15 cellular contexts compared by ENCODE assay signal in genomic region chr3:77539677-77540076, GRCh38.
DNase-seq lines count a peak whose midpoint lies in the region; ATAC-seq, FAIRE-seq and TF ChIP-seq lines count a peak whose summit lies in the region.
"Had no signal": no experiment of that assay in that cellular context is flagged by ENCODE, and none has a peak within 500 bp of the region (broad histone marks: within the 10 kb centered on the region; RNA-seq: fewer than 3 reads in every experiment).

No MANE protein-coding gene starts in this region.

- H3K4me3 ChIP-seq in HepG2 (replicated peaks in 1 of 3; ENCODE audit: insufficient read depth in 1 of 3, low read depth in 2 of 3, low read length in 3 of 3) (no peak overlapping the region), right lobe of liver (no peak overlapping the region), right atrium auricular region (no peak overlapping the region)
- H3K4me3 ChIP-seq: BLaER1 treated with 17β-estradiol and CSF1 and Interleukin-3, amounts not matched to agents 10 nM and 100 nM; GM12878 had no signal

- FAIRE-seq in HepG2 (lab: Jason Lieb, UNC) = no peak
- FAIRE-seq: GM12878, GM18507 had no signal

- H3K9me3 Mint-ChIP-seq in WTC11 = peaks cover 6% of the 10 kb centered on the region

- H3K27me3 Mint-ChIP-seq in WTC11 (ENCODE audit: low read depth) = no peaks in the 10 kb centered on the region
- H3K27me3 Mint-ChIP-seq: CD4-positive, CD25-positive, alpha-beta regulatory T cell had no signal

- H3K27ac Mint-ChIP-seq in WTC11 = peak overlapping the region; percentile 24; the same call in 1 of the 2 replicates
- H3K27ac Mint-ChIP-seq: CD4-positive, CD25-positive, alpha-beta regulatory T cell; H9 had no signal

- intact Hi-C loops in HepG2 (cut with micrococcal nuclease; ENCODE audit: unreplicated experiment) = no loop called here
- intact Hi-C loops in right lobe of liver (cut with DNase I) = no loop called here

- CTCF ChIA-PET in HepG2 (lab: Yijun Ruan, JAX; ENCODE audit: low intra/inter-chr PET ratio, low total read pairs) = no interaction called here
- CTCF ChIA-PET in WTC11 (lab: Charles Lee) = no interaction called here

- H3K27ac ChIP-seq in HepG2 (ENCODE audit: extremely low read length, insufficient read depth, low read length) (no peak overlapping the region), right lobe of liver (no peak overlapping the region), right atrium auricular region (no peak overlapping the region)
- H3K27ac ChIP-seq: BLaER1 treated with 17β-estradiol and CSF1 and Interleukin-3, amounts not matched to agents 10 nM and 100 nM had no signal

- H3K36me3 ChIP-seq in HepG2 (replicated peaks in 1 of 2; ENCODE audit: control insufficient read depth in 1 of 2, insufficient read depth in 2 of 2, low read length in 2 of 2) = no peaks in the 10 kb centered on the region
- H3K36me3 ChIP-seq in right lobe of liver = no peaks in the 10 kb centered on the region
- H3K36me3 ChIP-seq in right atrium auricular region = no peaks in the 10 kb centered on the region
- H3K36me3 ChIP-seq: BLaER1 treated with 17β-estradiol and CSF1 and Interleukin-3, amounts not matched to agents 10 nM and 100 nM had no signal

- H2AFZ ChIP-seq in HepG2 (ENCODE audit: low read length) = no peak overlapping the region

- H3K36me3 Mint-ChIP-seq in WTC11 = no peaks in the 10 kb centered on the region
- H3K36me3 Mint-ChIP-seq: CD4-positive, CD25-positive, alpha-beta regulatory T cell had no signal

- no peak overlapping the region for H3K9ac ChIP-seq in HepG2 (ENCODE audit: insufficient read depth, low read depth, low read length)
- H3K9ac ChIP-seq: BLaER1 treated with 17β-estradiol and CSF1 and Interleukin-3, amounts not matched to agents 10 nM and 100 nM had no signal

- in situ Hi-C loops in HepG2 (cut with HindIII; ENCODE audit: extremely low pct_ligation_motif_present, low pct_unique_long_range_greater_than_20kb) = no loop called here

- POLR2A ChIA-PET in HepG2 (lab: Yijun Ruan, JAX) (no interaction called here), WTC11 (lab: Charles Lee) (no interaction called here)

- peak; percentile 16 for DNase-seq in HepG2 (ENCODE audit: low spot score)
- no peak for DNase-seq in right lobe of liver
- DNase-seq in WTC11 (ENCODE audit: low spot score) = no peak
- DNase-seq in left kidney (ENCODE audit: low read depth, low spot score) = peak; percentile 13
- DNase-seq in activated CD4-positive, alpha-beta T cell treated with anti-CD3 and anti-CD28 coated beads, Interleukin-2, amount 50 U/mL, for 1 hour = no peak
- no peak for DNase-seq in right atrium auricular region (ENCODE audit: low spot score)
- DNase-seq: ACHN; CD4-positive, CD25-positive, alpha-beta regulatory T cell; DMS79; GOT3; H9 had no signal

- H3K27me3 ChIP-seq in HepG2 (ENCODE audit: control insufficient read depth in 1 of 2, insufficient read depth in 2 of 2, low read length in 2 of 2) = no peaks in the 10 kb centered on the region
- H3K27me3 ChIP-seq in right lobe of liver = no peaks in the 10 kb centered on the region
- H3K27me3 ChIP-seq in right atrium auricular region = peaks cover 0 to 2% of the 10 kb centered on the region in 2 donors
- H3K27me3 ChIP-seq: BLaER1 treated with 17β-estradiol and CSF1 and Interleukin-3, amounts not matched to agents 10 nM and 100 nM had no signal

- no peak for TF ChIP-seq RAD21 in HepG2 (CRISPR knock-in tag; IDR thresholded peaks at IDR 0.05)

- no peak overlapping the region for H3K4me3 Mint-ChIP-seq in WTC11
- H3K4me3 Mint-ChIP-seq: CD4-positive, CD25-positive, alpha-beta regulatory T cell; H9 had no signal

- H4K20me1 ChIP-seq in HepG2 (ENCODE audit: insufficient read depth, low read length) = no peaks in the 10 kb centered on the region
- H4K20me1 ChIP-seq: BLaER1 treated with 17β-estradiol and CSF1 and Interleukin-3, amounts not matched to agents 10 nM and 100 nM had no signal

- TF ChIP-seq POLR2A in HepG2 (IDR thresholded peaks at IDR 0.05; ENCODE audit: insufficient read depth in 1 of 2, low read depth in 2 of 2, low read length in 2 of 2) = no peak
- TF ChIP-seq POLR2A in right lobe of liver (IDR thresholded peaks at IDR 0.05) = no peak

- H3K4me1 ChIP-seq in HepG2 (ENCODE audit: insufficient read depth, low read length) (peaks cover 11% of the 10 kb centered on the region; the same call in 1 of the 2 replicates), right lobe of liver (no peaks in the 10 kb centered on the region), right atrium auricular region (no peaks in the 10 kb centered on the region)
- H3K4me1 ChIP-seq: BLaER1 treated with 17β-estradiol and CSF1 and Interleukin-3, amounts not matched to agents 10 nM and 100 nM had no signal

- H3K9me3 ChIP-seq in HepG2 (ENCODE audit: low read length) (no peaks in the 10 kb centered on the region), right lobe of liver (no peaks in the 10 kb centered on the region), right atrium auricular region (no peaks in the 10 kb centered on the region)
- H3K9me3 ChIP-seq: BLaER1 treated with 17β-estradiol and CSF1 and Interleukin-3, amounts not matched to agents 10 nM and 100 nM had no signal

- ATAC-seq in HepG2 = peak; percentile 44; the same call in 2 of the 3 replicates
- no peak for ATAC-seq in right lobe of liver
- no peak for ATAC-seq in WTC11
- no peak for ATAC-seq in GM19351 (IDR thresholded peaks at IDR 0.05; ENCODE audit: unreplicated experiment)
- ATAC-seq: GM12878 had no signal

- no peaks in the 10 kb centered on the region for H3K79me2 ChIP-seq in HepG2 (ENCODE audit: insufficient read depth, low read length)

- WGBS in HepG2 (ENCODE audit: low lambda C conversion rate) = 24% methylated on average over 2 of the region's 2 CpGs
- 47% methylated on average over 2 of the region's 2 CpGs for WGBS in right lobe of liver (ENCODE audit: insufficient coverage, low coverage, low lambda C conversion rate, missing lambda C conversion rate)

- TF ChIP-seq CTCF in HepG2 (CRISPR knock-in tag; IDR thresholded peaks at IDR 0.05) = no peak
- TF ChIP-seq CTCF in right lobe of liver (IDR thresholded peaks at IDR 0.05) = no peak
- TF ChIP-seq CTCF in WTC11 (IDR thresholded peaks at IDR 0.05) = no peak
- TF ChIP-seq CTCF in right atrium auricular region (IDR thresholded peaks at IDR 0.05) = no peak

- TF ChIP-seq EP300 in HepG2 (IDR thresholded peaks at IDR 0.05; ENCODE audit: low read depth in 2 of 2, low read length in 2 of 2) (no peak), HepG2 (CRISPR knock-in tag; IDR thresholded peaks at IDR 0.05; ENCODE audit: borderline replicate concordance) (no peak)

- H3K4me1 Mint-ChIP-seq in WTC11 = peaks cover 23% of the 10 kb centered on the region
- H3K4me1 Mint-ChIP-seq: CD4-positive, CD25-positive, alpha-beta regulatory T cell had no signal

- BruUV-seq in HepG2 (replicated peaks; lab: Mats Ljungman, UMichigan) = no TSS peak

- H3K4me2 ChIP-seq in HepG2 (ENCODE audit: low read depth, low read length) = no peak overlapping the region
- H3K4me2 ChIP-seq: BLaER1 treated with 17β-estradiol and CSF1 and Interleukin-3, amounts not matched to agents 10 nM and 100 nM had no signal

TF ChIP-seq in HepG2, 621 proteins besides CTCF, POLR2A, EP300 and RAD21:
- TF ChIP-seq GLI4 (CRISPR knock-in tag; IDR thresholded peaks at IDR 0.05; ENCODE audit: borderline replicate concordance) (no peak), HNRNPH1 (optimal IDR thresholded peaks at IDR 0.05; ENCODE audit: low read depth, low read length) (no peak), SNRNP70 (IDR thresholded peaks at IDR 0.05; ENCODE audit: low read depth, low read length) (no peak)
TF ChIP-seq in HepG2: peak in this region for 0.

TF ChIP-seq in WTC11, 78 proteins besides CTCF, POLR2A, EP300 and RAD21 (continues in another document):
- TF ChIP-seq ZNF138 (CRISPR knock-in tag; conservative IDR thresholded peaks at IDR 0.05) (no peak), NFATC4 (CRISPR knock-in tag; IDR thresholded peaks at IDR 0.05) (no peak), NR2C2 (CRISPR knock-in tag; IDR thresholded peaks at IDR 0.05) (no peak), IRF2 (CRISPR knock-in tag; IDR thresholded peaks at IDR 0.05; ENCODE audit: borderline replicate concordance, low read depth) (no peak), ERG (CRISPR knock-in tag; IDR thresholded peaks at IDR 0.05) (no peak), SP1 (CRISPR knock-in tag; conservative IDR thresholded peaks at IDR 0.05) (no peak)
- TF ChIP-seq, protein P1, sequence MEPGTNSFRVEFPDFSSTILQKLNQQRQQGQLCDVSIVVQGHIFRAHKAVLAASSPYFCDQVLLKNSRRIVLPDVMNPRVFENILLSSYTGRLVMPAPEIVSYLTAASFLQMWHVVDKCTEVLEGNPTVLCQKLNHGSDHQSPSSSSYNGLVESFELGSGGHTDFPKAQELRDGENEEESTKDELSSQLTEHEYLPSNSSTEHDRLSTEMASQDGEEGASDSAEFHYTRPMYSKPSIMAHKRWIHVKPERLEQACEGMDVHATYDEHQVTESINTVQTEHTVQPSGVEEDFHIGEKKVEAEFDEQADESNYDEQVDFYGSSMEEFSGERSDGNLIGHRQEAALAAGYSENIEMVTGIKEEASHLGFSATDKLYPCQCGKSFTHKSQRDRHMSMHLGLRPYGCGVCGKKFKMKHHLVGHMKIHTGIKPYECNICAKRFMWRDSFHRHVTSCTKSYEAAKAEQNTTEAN (CRISPR knock-in tag; IDR thresholded peaks at IDR 0.05) = no peak
- TF ChIP-seq, protein P2, sequence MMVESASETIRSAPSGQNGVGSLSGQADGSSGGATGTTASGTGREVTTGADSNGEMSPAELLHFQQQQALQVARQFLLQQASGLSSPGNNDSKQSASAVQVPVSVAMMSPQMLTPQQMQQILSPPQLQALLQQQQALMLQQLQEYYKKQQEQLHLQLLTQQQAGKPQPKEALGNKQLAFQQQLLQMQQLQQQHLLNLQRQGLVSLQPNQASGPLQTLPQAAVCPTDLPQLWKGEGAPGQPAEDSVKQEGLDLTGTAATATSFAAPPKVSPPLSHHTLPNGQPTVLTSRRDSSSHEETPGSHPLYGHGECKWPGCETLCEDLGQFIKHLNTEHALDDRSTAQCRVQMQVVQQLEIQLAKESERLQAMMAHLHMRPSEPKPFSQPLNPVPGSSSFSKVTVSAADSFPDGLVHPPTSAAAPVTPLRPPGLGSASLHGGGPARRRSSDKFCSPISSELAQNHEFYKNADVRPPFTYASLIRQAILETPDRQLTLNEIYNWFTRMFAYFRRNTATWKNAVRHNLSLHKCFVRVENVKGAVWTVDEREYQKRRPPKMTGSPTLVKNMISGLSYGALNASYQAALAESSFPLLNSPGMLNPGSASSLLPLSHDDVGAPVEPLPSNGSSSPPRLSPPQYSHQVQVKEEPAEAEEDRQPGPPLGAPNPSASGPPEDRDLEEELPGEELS (CRISPR knock-in tag; IDR thresholded peaks at IDR 0.05) = no peak

Comparison
In these comparisons a context has a peak if more than half of its experiments do, and no peak if none do; other contexts are left out.
1. DNase-seq: peak in HepG2 (single experiment) and left kidney (single experiment); none in right lobe of liver (0 of 3), WTC11 (single experiment), activated CD4-positive, alpha-beta T cell treated with anti-CD3 and anti-CD28 coated beads, Interleukin-2, amount 50 U/mL, for 1 hour (single experiment) and right atrium auricular region (single experiment).